8 cellular contexts compared by ENCODE assay signal in genomic region chr10:988667-989545, GRCh38. TPM values are rescaled to one million over a fixed set of nuclear protein-coding genes. Genes with fewer than 3 reads are reported as not detected.
A peak's percentile ranks its signal among the peaks of the same experiment; 100 is the strongest.
DNase-seq lines count a peak whose midpoint lies in the region; ATAC-seq, FAIRE-seq and TF ChIP-seq lines count a peak whose summit lies in the region.

No MANE protein-coding gene starts in this region.

- peak overlapping the region; percentile 79 for H3K27ac ChIP-seq in HepG2 (ENCODE audit: extremely low read length, insufficient read depth, low read length)
- H3K27ac ChIP-seq in stomach smooth muscle (ENCODE audit: low read length) = peak overlapping the region; percentile 89

- ATAC-seq in activated CD4-positive, CD25-positive, alpha-beta regulatory T cell treated with anti-CD3 and anti-CD28 coated beads, Interleukin-2, amount 50 U/mL, for 24 hours = peak; percentile 19 to 37
- ATAC-seq in HepG2 (peak; percentile 10), GM18505 (IDR thresholded peaks at IDR 0.05; ENCODE audit: unreplicated experiment) (no peak)

- WGBS in HepG2 (ENCODE audit: low lambda C conversion rate) = 1% methylated on average over 27 of the region's 42 CpGs

- peaks cover 55% of the 10 kb centered on the region for H3K79me2 ChIP-seq in HepG2 (ENCODE audit: insufficient read depth, low read length)

- H2AFZ ChIP-seq in HepG2 (ENCODE audit: low read length) = no peak overlapping the region

- FAIRE-seq in HepG2 (lab: Jason Lieb, UNC) = no peak

- intact Hi-C loops in HepG2 (cut with micrococcal nuclease; ENCODE audit: unreplicated experiment) = loop anchor here (2.0 to 5.0 kb wide), 2 partner anchors 58 kb away; partner anchors contain the start of genes IDI1 and LARP4B

- no peak for DNase-seq in activated CD4-positive, CD25-positive, alpha-beta regulatory T cell treated with anti-CD3 and anti-CD28 coated beads, Interleukin-2, amount 50 U/mL, for 72 hours
- DNase-seq in HT1080 (ENCODE audit: low read depth) (peak; percentile 23), astrocyte of the spinal cord (ENCODE audit: low read depth, low spot score) (no peak), HepG2 (ENCODE audit: low spot score) (no peak), NCI-H2029 treated with DMSO at 0.1 percent for 48 hours (lab: John Stamatoyannopoulos, UW) (no peak)

- peaks cover 12% of the 10 kb centered on the region for H4K20me1 ChIP-seq in HepG2 (ENCODE audit: insufficient read depth, low read length)

- TSS peak; percentile 75 for BruUV-seq in HepG2 (replicated peaks; lab: Mats Ljungman, UMichigan)

- peaks cover 7 to 15% of the 10 kb centered on the region in 2 experiments; a peak in 4 of 5 replicates for H3K36me3 ChIP-seq in HepG2 (replicated peaks in 1 of 2; ENCODE audit: control insufficient read depth in 1 of 2, insufficient read depth in 2 of 2, low read length in 2 of 2)
- H3K36me3 ChIP-seq in stomach smooth muscle (ENCODE audit: control insufficient read depth in 2 of 2, insufficient read depth in 2 of 2, low read length in 2 of 2) = peaks cover 7 to 9% of the 10 kb centered on the region in 2 donors

- TF ChIP-seq CTCF in astrocyte of the spinal cord (IDR thresholded peaks at IDR 0.05; ENCODE audit: low read depth, low read length) = no peak
- TF ChIP-seq CTCF in HepG2 (CRISPR knock-in tag; IDR thresholded peaks at IDR 0.05) = no peak

- H3K9me3 ChIP-seq in HepG2 (ENCODE audit: low read length) (no peaks in the 10 kb centered on the region), stomach smooth muscle (ENCODE audit: control insufficient read depth in 2 of 2, low read length in 2 of 2) (no peaks in the 10 kb centered on the region)

- TF ChIP-seq RAD21 in HepG2 (CRISPR knock-in tag; IDR thresholded peaks at IDR 0.05) = no peak

- H3K27me3 ChIP-seq in HepG2 (ENCODE audit: control insufficient read depth in 1 of 2, insufficient read depth in 2 of 2, low read length in 2 of 2) (no peaks in the 10 kb centered on the region; a peak in 1 of 5 replicates), stomach smooth muscle (ENCODE audit: control insufficient read depth in 1 of 2, insufficient read depth in 2 of 2, low read length in 2 of 2) (no peaks in the 10 kb centered on the region)

- H3K4me3 ChIP-seq in astrocyte of the spinal cord (ENCODE audit: low read depth, low read length) (peak overlapping the region; percentile 99), HepG2 (replicated peaks in 1 of 3; ENCODE audit: insufficient read depth in 1 of 3, low read depth in 2 of 3, low read length in 3 of 3) (peak overlapping the region; percentile 98 to 100 (median 99)), stomach smooth muscle (ENCODE audit: low read length in 2 of 2) (peak overlapping the region; percentile 89 to 98)

- CTCF ChIA-PET in HepG2 (lab: Yijun Ruan, JAX; ENCODE audit: low intra/inter-chr PET ratio, low total read pairs) = no interaction called here

- TF ChIP-seq EP300 in HepG2 (IDR thresholded peaks at IDR 0.05; ENCODE audit: low read depth in 2 of 2, low read length in 2 of 2) (no peak; a peak in 1 of 4 replicates), HepG2 (CRISPR knock-in tag; IDR thresholded peaks at IDR 0.05; ENCODE audit: borderline replicate concordance) (no peak)

- in situ Hi-C loops in astrocyte of the spinal cord (cut with HindIII; ENCODE audit: low sequenced_read_pairs) (no loop called here), HepG2 (cut with HindIII; ENCODE audit: extremely low pct_ligation_motif_present, low pct_unique_long_range_greater_than_20kb) (loop anchor here (10.0 kb wide), 1 partner anchor 54 kb away; the partner anchor contains the start of gene LARP4B)

- H3K9ac ChIP-seq in HepG2 (ENCODE audit: insufficient read depth, low read depth, low read length) = peak overlapping the region; percentile 95
- H3K9ac ChIP-seq in stomach smooth muscle (ENCODE audit: low read length in 2 of 2) = peak overlapping the region; percentile 85 to 90

- TF ChIP-seq POLR2A in HepG2 (IDR thresholded peaks at IDR 0.05; ENCODE audit: insufficient read depth in 1 of 2, low read depth in 2 of 2, low read length in 2 of 2) = no peak
- TF ChIP-seq POLR2A in GM18505 (IDR thresholded peaks at IDR 0.05; ENCODE audit: borderline replicate concordance, extremely low read depth, insufficient read depth, insufficient read length) = no peak

- peak overlapping the region; percentile 84 for H3K4me2 ChIP-seq in HepG2 (ENCODE audit: low read depth, low read length)

- H3K4me1 ChIP-seq in HepG2 (ENCODE audit: insufficient read depth, low read length) (peaks cover 59% of the 10 kb centered on the region), stomach smooth muscle (ENCODE audit: control insufficient read depth, insufficient read depth, low read length) (peaks cover 17% of the 10 kb centered on the region)

- POLR2A ChIA-PET in HepG2 (lab: Yijun Ruan, JAX) = interaction anchor here (0.7 to 6.5 kb wide), 9 partner anchors 13 to 110 kb away, joined by 3 to 42 read pairs (median 5); partner anchors contain the start of gene IDI1

RNA-seq across cellular contexts. Expression of gene GTPBP4, which starts 0.7 kb away (rescaled TPM):
- total RNA-seq in HT1080 (2014; rRNA removed; shearing (Covaris generic)) = 59.1 and 87.0 TPM in 2 replicates
- polyA plus RNA-seq in HT1080 (2015; cell fraction: cytosol; rRNA removed) = 82.0 and 89.5 TPM in 2 replicates
- 158 and 180 TPM in 2 replicates for polyA plus RNA-seq in HT1080 (2015; cell fraction: nucleus; rRNA removed)
- total RNA-seq in HepG2 (2016; rRNA removed; fragmentation: Illumina TruSeq; extraction: Trizol) = 85.5 and 101 TPM in 2 replicates
- total RNA-seq in HepG2 (2016; cell fraction: cytosol; rRNA removed; fragmentation: Illumina TruSeq; extraction: Trizol; ENCODE audit: low read depth) = 9.2 and 10.8 TPM in 2 replicates
- 73.1 and 98.3 TPM in 2 replicates for total RNA-seq in HepG2 (2016; cell fraction: insoluble cytoplasmic fraction; rRNA removed; fragmentation: Illumina TruSeq; extraction: Trizol)
- 17.2 and 23.2 TPM in 2 replicates for total RNA-seq in HepG2 (2016; cell fraction: membrane; rRNA removed; fragmentation: Illumina TruSeq; extraction: Trizol)
- 61.0 and 70.2 TPM in 2 replicates for total RNA-seq in HepG2 (2016; cell fraction: nucleus; rRNA removed; fragmentation: Illumina TruSeq; extraction: Trizol)
- 20.1 and 24.1 TPM in 2 replicates for polyA plus RNA-seq in HepG2 (2011; rRNA removed)
- polyA plus RNA-seq in HepG2 (2011; cell fraction: cytosol; rRNA removed) = 9.2 and 11.6 TPM in 2 replicates
- 31.1 and 31.6 TPM in 2 replicates for polyA plus RNA-seq in HepG2 (2011; cell fraction: nucleus; rRNA removed)
- polyA plus RNA-seq in HepG2 (2012) = 37.7 and 40.3 TPM in 2 replicates
- 3.6 and 4.3 TPM in 2 replicates for polyA plus RNA-seq in HepG2 (2016; cell fraction: cytosol; fragmentation: Illumina TruSeq; extraction: Trizol; ENCODE audit: low read depth)
- polyA plus RNA-seq in HepG2 (2016; cell fraction: insoluble cytoplasmic fraction; fragmentation: Illumina TruSeq; extraction: Trizol; ENCODE audit: low read depth) = 116 and 119 TPM in 2 replicates
- 8.8 and 12.3 TPM in 2 replicates for polyA plus RNA-seq in HepG2 (2016; cell fraction: membrane; fragmentation: Illumina TruSeq; extraction: Trizol; ENCODE audit: low read depth)
- 109 and 116 TPM in 2 replicates for polyA plus RNA-seq in HepG2 (2016; cell fraction: nucleus; fragmentation: Illumina TruSeq; extraction: Trizol; ENCODE audit: insufficient read depth, low read depth)
- polyA minus RNA-seq in HepG2 (2011; rRNA and poly(A)+ RNA removed; ENCODE audit: low replicate concordance) = 35.4 and 59.3 TPM in 2 replicates
- 14.2 and 15.8 TPM in 2 replicates for polyA minus RNA-seq in HepG2 (2011; cell fraction: cytosol; rRNA and poly(A)+ RNA removed)
- 62.8 and 65.3 TPM in 2 replicates for polyA minus RNA-seq in HepG2 (2011; cell fraction: nucleus; rRNA and poly(A)+ RNA removed)

RNA-seq across cellular contexts. Expression of gene IDI2, which starts 36.8 kb away (rescaled TPM):
- total RNA-seq in HT1080 (2014; rRNA removed; shearing (Covaris generic)) = not detected in 2 replicates
- polyA plus RNA-seq in HT1080 (2015; cell fraction: cytosol; rRNA removed) = not detected in 2 replicates
- not detected in 2 replicates for polyA plus RNA-seq in HT1080 (2015; cell fraction: nucleus; rRNA removed)
- not detected in 2 replicates for total RNA-seq in HepG2 (2016; rRNA removed; fragmentation: Illumina TruSeq; extraction: Trizol)
- not detected in 2 replicates for total RNA-seq in HepG2 (2016; cell fraction: cytosol; rRNA removed; fragmentation: Illumina TruSeq; extraction: Trizol; ENCODE audit: low read depth)
- total RNA-seq in HepG2 (2016; cell fraction: insoluble cytoplasmic fraction; rRNA removed; fragmentation: Illumina TruSeq; extraction: Trizol) = not detected in 2 replicates
- not detected in 2 replicates for total RNA-seq in HepG2 (2016; cell fraction: membrane; rRNA removed; fragmentation: Illumina TruSeq; extraction: Trizol)
- total RNA-seq in HepG2 (2016; cell fraction: nucleus; rRNA removed; fragmentation: Illumina TruSeq; extraction: Trizol) = not detected in 2 replicates
- not detected in 2 replicates for polyA plus RNA-seq in HepG2 (2011; rRNA removed)
- not detected in 2 replicates for polyA plus RNA-seq in HepG2 (2011; cell fraction: cytosol; rRNA removed)
- polyA plus RNA-seq in HepG2 (2011; cell fraction: nucleus; rRNA removed) = not detected in 2 replicates
- not detected in 2 replicates for polyA plus RNA-seq in HepG2 (2012)
- not detected in 2 replicates for polyA plus RNA-seq in HepG2 (2016; cell fraction: cytosol; fragmentation: Illumina TruSeq; extraction: Trizol; ENCODE audit: low read depth)
- not detected in 2 replicates for polyA plus RNA-seq in HepG2 (2016; cell fraction: insoluble cytoplasmic fraction; fragmentation: Illumina TruSeq; extraction: Trizol; ENCODE audit: low read depth)
- not detected in 2 replicates for polyA plus RNA-seq in HepG2 (2016; cell fraction: membrane; fragmentation: Illumina TruSeq; extraction: Trizol; ENCODE audit: low read depth)
- not detected in 2 replicates for polyA plus RNA-seq in HepG2 (2016; cell fraction: nucleus; fragmentation: Illumina TruSeq; extraction: Trizol; ENCODE audit: insufficient read depth, low read depth)
- polyA minus RNA-seq in HepG2 (2011; rRNA and poly(A)+ RNA removed; ENCODE audit: low replicate concordance) = not detected in 2 replicates
- polyA minus RNA-seq in HepG2 (2011; cell fraction: cytosol; rRNA and poly(A)+ RNA removed) = not detected in 2 replicates
- not detected in 2 replicates for polyA minus RNA-seq in HepG2 (2011; cell fraction: nucleus; rRNA and poly(A)+ RNA removed)

RNA-seq across cellular contexts. Expression of gene LARP4B, which starts 57.4 kb away (rescaled TPM):
- total RNA-seq in HT1080 (2014; rRNA removed; shearing (Covaris generic)) = 49.5 and 62.7 TPM in 2 replicates
- 40.0 and 48.9 TPM in 2 replicates for polyA plus RNA-seq in HT1080 (2015; cell fraction: cytosol; rRNA removed)
- polyA plus RNA-seq in HT1080 (2015; cell fraction: nucleus; rRNA removed) = 93.5 and 104 TPM in 2 replicates
- 19.5 and 23.6 TPM in 2 replicates for total RNA-seq in HepG2 (2016; rRNA removed; fragmentation: Illumina TruSeq; extraction: Trizol)
- total RNA-seq in HepG2 (2016; cell fraction: cytosol; rRNA removed; fragmentation: Illumina TruSeq; extraction: Trizol; ENCODE audit: low read depth) = 14.7 and 23.0 TPM in 2 replicates
- 19.2 and 20.0 TPM in 2 replicates for total RNA-seq in HepG2 (2016; cell fraction: insoluble cytoplasmic fraction; rRNA removed; fragmentation: Illumina TruSeq; extraction: Trizol)
- 15.0 and 15.8 TPM in 2 replicates for total RNA-seq in HepG2 (2016; cell fraction: membrane; rRNA removed; fragmentation: Illumina TruSeq; extraction: Trizol)
- 26.7 and 30.9 TPM in 2 replicates for total RNA-seq in HepG2 (2016; cell fraction: nucleus; rRNA removed; fragmentation: Illumina TruSeq; extraction: Trizol)
- 29.4 and 30.2 TPM in 2 replicates for polyA plus RNA-seq in HepG2 (2011; rRNA removed)
- 17.2 and 19.1 TPM in 2 replicates for polyA plus RNA-seq in HepG2 (2011; cell fraction: cytosol; rRNA removed)
- polyA plus RNA-seq in HepG2 (2011; cell fraction: nucleus; rRNA removed) = 47.0 and 50.9 TPM in 2 replicates
- 21.6 and 23.2 TPM in 2 replicates for polyA plus RNA-seq in HepG2 (2012)
- 0.96 and 1.0 TPM in 2 replicates for polyA plus RNA-seq in HepG2 (2016; cell fraction: cytosol; fragmentation: Illumina TruSeq; extraction: Trizol; ENCODE audit: low read depth)
- polyA plus RNA-seq in HepG2 (2016; cell fraction: insoluble cytoplasmic fraction; fragmentation: Illumina TruSeq; extraction: Trizol; ENCODE audit: low read depth) = 20.6 and 24.1 TPM in 2 replicates
- polyA plus RNA-seq in HepG2 (2016; cell fraction: membrane; fragmentation: Illumina TruSeq; extraction: Trizol; ENCODE audit: low read depth) = 4.4 and 4.9 TPM in 2 replicates
- 31.6 and 31.8 TPM in 2 replicates for polyA plus RNA-seq in HepG2 (2016; cell fraction: nucleus; fragmentation: Illumina TruSeq; extraction: Trizol; ENCODE audit: insufficient read depth, low read depth)
- polyA minus RNA-seq in HepG2 (2011; rRNA and poly(A)+ RNA removed; ENCODE audit: low replicate concordance) = 61.5 and 94.1 TPM in 2 replicates
- polyA minus RNA-seq in HepG2 (2011; cell fraction: cytosol; rRNA and poly(A)+ RNA removed) = 27.4 and 36.0 TPM in 2 replicates
- polyA minus RNA-seq in HepG2 (2011; cell fraction: nucleus; rRNA and poly(A)+ RNA removed) = 92.4 and 94.1 TPM in 2 replicates
